ENCODE assay signal across 18 cellular contexts in the genomic region with DNA sequence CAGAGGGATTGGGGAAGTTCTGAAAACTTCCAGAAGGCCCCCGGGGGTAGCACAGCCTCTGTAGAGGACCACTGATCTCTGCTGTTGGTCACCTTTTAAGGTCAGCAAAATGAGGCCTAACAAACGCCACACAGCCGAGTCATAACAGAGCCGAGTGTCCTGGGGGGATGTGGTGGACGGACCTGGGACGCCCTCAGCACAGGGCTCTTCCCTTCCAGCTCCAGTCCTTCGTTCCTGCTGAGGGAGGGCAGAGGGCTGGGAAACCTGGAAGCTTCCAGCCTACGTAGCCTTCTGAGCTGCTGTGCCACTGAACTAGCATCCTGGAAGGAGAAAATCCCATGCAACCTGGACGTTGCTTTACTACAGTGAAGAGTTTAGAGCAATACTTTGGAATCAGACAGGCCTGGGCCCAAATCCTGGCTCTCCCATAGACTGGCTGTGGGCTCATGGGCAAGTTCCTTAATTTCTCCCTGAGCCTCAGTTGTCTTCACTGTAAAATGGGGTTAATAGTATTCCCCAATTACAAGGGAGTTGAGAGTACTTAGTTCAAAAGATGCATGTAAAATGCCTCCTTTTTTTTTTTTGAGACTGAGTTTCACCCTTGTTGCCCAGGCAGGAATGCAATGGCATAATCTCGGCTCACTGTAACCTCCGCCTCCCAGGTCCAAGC. TPM values are rescaled to one million over a fixed set of nuclear protein-coding genes. Genes with fewer than 3 reads are reported as not detected.
DNase-seq lines count a peak whose midpoint lies in the region; ATAC-seq and TF ChIP-seq lines count a peak whose summit lies in the region.
"Had no signal": no experiment of that assay in that cellular context is flagged by ENCODE, and none has a peak within 500 bp of the region (broad histone marks: within the 10 kb centered on the region; RNA-seq: fewer than 3 reads in every experiment).

No MANE protein-coding gene starts in this region.

- no peaks in the 10 kb centered on the region for H3K79me1 ChIP-seq in neuronal stem cell (ENCODE audit: low read depth, low read length)

- no peaks in the 10 kb centered on the region for H3K79me2 ChIP-seq in mammary epithelial cell (ENCODE audit: insufficient read depth, low read length)

- no TSS peak for BruUV-seq in mammary epithelial cell (replicated peaks; lab: Mats Ljungman, UMichigan)

- H3K4me1 ChIP-seq in neuronal stem cell (ENCODE audit: control insufficient read depth in 2 of 2, insufficient read depth in 1 of 2, low read depth in 1 of 2, low read length in 2 of 2) (no peaks in the 10 kb centered on the region), left lung (no peaks in the 10 kb centered on the region), mammary epithelial cell (ENCODE audit: insufficient read depth, low read length) (no peaks in the 10 kb centered on the region), HAP-1 (no peaks in the 10 kb centered on the region)
- H3K4me1 ChIP-seq: BLaER1 had no signal

- H3K27me3 ChIP-seq in neuronal stem cell (ENCODE audit: control insufficient read depth in 3 of 3, insufficient read depth in 3 of 3, low read depth in 1 of 3, low read length in 3 of 3) (no peaks in the 10 kb centered on the region), left lung (no peaks in the 10 kb centered on the region), mammary epithelial cell (ENCODE audit: insufficient read depth, low read length) (no peaks in the 10 kb centered on the region), HAP-1 (ENCODE audit: low read depth) (no peaks in the 10 kb centered on the region)
- H3K27me3 ChIP-seq: BLaER1 had no signal

- H3K4me2 ChIP-seq in neuronal stem cell (ENCODE audit: insufficient read depth, low read length, poor library complexity, severe bottlenecking), result no peak overlapping the region
- H3K4me2 ChIP-seq in mammary epithelial cell (ENCODE audit: insufficient read depth, low read depth, low read length), result no peak overlapping the region
- H3K4me2 ChIP-seq: BLaER1 had no signal

- H2BK15ac ChIP-seq in neuronal stem cell (ENCODE audit: low read length), result no peak overlapping the region

- no peak for ATAC-seq in left lung
- ATAC-seq: CD8-positive, alpha-beta T cell; HCT116 had no signal

- no peaks in the 10 kb centered on the region for H4K20me1 ChIP-seq in mammary epithelial cell (ENCODE audit: insufficient read depth, low read length)
- H4K20me1 ChIP-seq: BLaER1 had no signal

- no peak overlapping the region for H3K14ac ChIP-seq in neuronal stem cell (ENCODE audit: low read length)

- H2AFZ ChIP-seq in neuronal stem cell (ENCODE audit: low read length), result no peak overlapping the region
- no peak overlapping the region for H2AFZ ChIP-seq in mammary epithelial cell (ENCODE audit: low read depth, low read length)
- H2AFZ ChIP-seq: GM23248 had no signal

- no peak overlapping the region for H4K91ac ChIP-seq in neuronal stem cell (ENCODE audit: low read depth, low read length, poor library complexity)

- peak; percentile 16 for DNase-seq in EH (ENCODE audit: low read depth)
- DNase-seq in ELR (ENCODE audit: low read depth), result peak; percentile 32
- DNase-seq in glomerular visceral epithelial cell (ENCODE audit: extremely low spot score), result peak; percentile 3
- DNase-seq in neuronal stem cell (ENCODE audit: low spot score), result no peak
- no peak for DNase-seq in left lung
- DNase-seq in mammary epithelial cell, result no peak
- DNase-seq in NCI-H2107 treated with DMSO at 0.1 percent for 48 hours (lab: John Stamatoyannopoulos, UW; ENCODE audit: unreplicated experiment), result no peak
- no peak for DNase-seq in HAP-1 (ENCODE audit: low spot score in 2 of 2)
- DNase-seq: Caco-2; CD4-positive, CD25-positive, alpha-beta regulatory T cell; CD8-positive, alpha-beta T cell; DMS153; DND-41; GM23248; H7 had no signal

- WGBS in neuronal stem cell (ENCODE audit: extremely low coverage in 2 of 2, insufficient read length in 2 of 2, insufficient replicate concordance in 1 of 2), 2 donors, result no CpG with 5 or more reads among the region's 11 CpGs
- WGBS in mammary epithelial cell (ENCODE audit: low coverage, missing lambda C conversion rate), result 79% methylated on average over 11 of the region's 11 CpGs

- no peak overlapping the region for H3K27ac ChIP-seq in neuronal stem cell (replicated peaks; ENCODE audit: low read length)
- H3K27ac ChIP-seq in left lung, result no peak overlapping the region
- H3K27ac ChIP-seq in mammary epithelial cell (ENCODE audit: insufficient read depth, low read depth, low read length), result no peak overlapping the region
- H3K27ac ChIP-seq: BLaER1, C4-2B, GM23248 had no signal

- H2AK5ac ChIP-seq in neuronal stem cell (ENCODE audit: low read depth, low read length), result no peak overlapping the region

- H3K36me3 ChIP-seq in neuronal stem cell (replicated peaks in 1 of 2; ENCODE audit: control insufficient read depth in 2 of 2, insufficient read depth in 2 of 2, low read length in 2 of 2), result no peaks in the 10 kb centered on the region
- no peaks in the 10 kb centered on the region for H3K36me3 ChIP-seq in left lung
- H3K36me3 ChIP-seq in mammary epithelial cell (ENCODE audit: insufficient read depth, low read length), result no peaks in the 10 kb centered on the region
- no peaks in the 10 kb centered on the region for H3K36me3 ChIP-seq in HAP-1 (replicated peaks)
- H3K36me3 ChIP-seq: BLaER1 had no signal

- H3K9ac ChIP-seq in neuronal stem cell (ENCODE audit: low read depth, low read length, poor library complexity) (no peak overlapping the region), mammary epithelial cell (ENCODE audit: insufficient read depth, low read length) (no peak overlapping the region)
- H3K9ac ChIP-seq: BLaER1, GM23248 had no signal

- intact Hi-C loops in left lung (cut with DNase I), result no loop called here
- intact Hi-C loops in mammary epithelial cell (cut with micrococcal nuclease), result no loop called here

- H3K4me3 ChIP-seq in neuronal stem cell (ENCODE audit: low read length in 2 of 2) (no peak overlapping the region), left lung (no peak overlapping the region), mammary epithelial cell (replicated peaks in 1 of 3; ENCODE audit: insufficient read depth in 1 of 3, low read depth in 2 of 3, low read length in 3 of 3) (no peak overlapping the region), HAP-1 (no peak overlapping the region)
- H3K4me3 ChIP-seq: BLaER1, GM23248 had no signal

- H2BK12ac ChIP-seq in neuronal stem cell (ENCODE audit: low read length), result no peak overlapping the region

- CTCF ChIA-PET in mammary epithelial cell (lab: Charles Lee; ENCODE audit: low non-redundant PET), result no interaction called here

- H3K23ac ChIP-seq in neuronal stem cell (ENCODE audit: low read depth, low read length, poor library complexity), result no peak overlapping the region

- H3K18ac ChIP-seq in neuronal stem cell (ENCODE audit: low read length), result peak overlapping the region; percentile 83

- no peak overlapping the region for H4K8ac ChIP-seq in neuronal stem cell (ENCODE audit: low read depth, low read length)

- no peak overlapping the region for H2BK120ac ChIP-seq in neuronal stem cell (ENCODE audit: low read depth, low read length)

- H3K4ac ChIP-seq in neuronal stem cell (ENCODE audit: low read length), result no peak overlapping the region

- TF ChIP-seq CTCF in left lung (IDR thresholded peaks at IDR 0.05) (no peak), mammary epithelial cell (conservative IDR thresholded peaks at IDR 0.05 in 1 of 2, IDR thresholded peaks at IDR 0.05 in 1 of 2; ENCODE audit: extremely low read depth in 1 of 2, insufficient read depth in 1 of 2, low read depth in 1 of 2, low read length in 2 of 2) (no peak)

- in situ Hi-C loops in mammary epithelial cell (cut with MboI; ENCODE audit: low sequenced_read_pairs in 2 of 2) (no loop called here), HAP-1 (cut with MboI; ENCODE audit: low sequenced_read_pairs) (no loop called here)

- dilution Hi-C loops in mammary epithelial cell (cut with HindIII; ENCODE audit: low sequenced_read_pairs), result no loop called here

- no peak overlapping the region for H2BK5ac ChIP-seq in neuronal stem cell (ENCODE audit: low read length)

- peaks cover 0 to 2% of the 10 kb centered on the region in 2 donors for H3K9me3 ChIP-seq in neuronal stem cell (replicated peaks in 1 of 2; ENCODE audit: control insufficient read depth in 2 of 2, insufficient read depth in 1 of 2, low read depth in 1 of 2, low read length in 2 of 2)
- peaks cover 0 to 17% of the 10 kb centered on the region in 2 donors for H3K9me3 ChIP-seq in left lung
- H3K9me3 ChIP-seq in mammary epithelial cell (replicated peaks; ENCODE audit: insufficient read depth, low read length), result peaks cover 8% of the 10 kb centered on the region
- no peaks in the 10 kb centered on the region for H3K9me3 ChIP-seq in HAP-1

RNA-seq across cellular contexts. Expression of a gene that starts 34.4 kb away (rescaled TPM):
- polyA plus RNA-seq in neuronal stem cell (2013, experiment 1 of 2), result 15.1 TPM
- polyA plus RNA-seq in neuronal stem cell (2013, experiment 2 of 2), result 15.8 TPM
- total RNA-seq in left lung (10 to 100 TPM; 23.4 to 24.1 TPM), mammary epithelial cell (10 to 100 TPM in 1 of 2 donors, 1 to 10 TPM in 1; 7.0 to 15.8 TPM)
- polyA plus RNA-seq in mammary epithelial cell, result 4.7 TPM
- polyA minus RNA-seq in mammary epithelial cell, result 8.1 TPM

Comparison
In these comparisons a context has a peak if more than half of its experiments do, and no peak if none do; other contexts are left out.
1. DNase-seq: peak in EH (single experiment), ELR (single experiment) and glomerular visceral epithelial cell (single experiment); none in neuronal stem cell (single experiment), left lung (0 of 2), mammary epithelial cell (single experiment), NCI-H2107 treated with DMSO at 0.1 percent for 48 hours (single experiment) and HAP-1 (0 of 2).